ENCODE assay signal across 8 cellular contexts in genomic region chr5:116766470-116766947, GRCh38.
DNase-seq lines count a peak whose midpoint lies in the region; ATAC-seq and TF ChIP-seq lines count a peak whose summit lies in the region.

No MANE protein-coding gene starts in this region.

- ATAC-seq in GM21619 (IDR thresholded peaks at IDR 0.05; ENCODE audit: unreplicated experiment): peak; percentile 38

- H3K36me3 Mint-ChIP-seq in progenitor cell of endocrine pancreas (ENCODE audit: insufficient read depth): no peaks in the 10 kb centered on the region

- no peak overlapping the region for H3K4me3 Mint-ChIP-seq in progenitor cell of endocrine pancreas (ENCODE audit: low read depth)

- H3K9me3 Mint-ChIP-seq in progenitor cell of endocrine pancreas (ENCODE audit: low read depth): no peaks in the 10 kb centered on the region

- TF ChIP-seq CTCF in GM13976 (IDR thresholded peaks at IDR 0.05; ENCODE audit: borderline replicate concordance, control extremely low read depth, extremely low read depth, insufficient read depth, missing control alignments): no peak
- TF ChIP-seq CTCF in cardiac fibroblast (IDR thresholded peaks at IDR 0.05; ENCODE audit: low read depth, low read length): no peak
- TF ChIP-seq CTCF in progenitor cell of endocrine pancreas (IDR thresholded peaks at IDR 0.05; ENCODE audit: unreplicated experiment): no peak

- no peaks in the 10 kb centered on the region for H3K4me1 ChIP-seq in effector memory CD4-positive, alpha-beta T cell (ENCODE audit: control insufficient read depth, insufficient read depth, low read length, poor library complexity, severe bottlenecking)

- peaks cover 7% of the 10 kb centered on the region for H3K4me1 Mint-ChIP-seq in progenitor cell of endocrine pancreas (ENCODE audit: low read depth)

- no peak overlapping the region for H3K4me3 ChIP-seq in cardiac fibroblast (replicated peaks in 1 of 2; ENCODE audit: low read depth in 2 of 2, low read length in 2 of 2)
- H3K4me3 ChIP-seq in effector memory CD4-positive, alpha-beta T cell (ENCODE audit: insufficient read depth, low read depth, low read length, poor library complexity, severe bottlenecking): no peak overlapping the region

- no peak overlapping the region for H3K27ac ChIP-seq in effector memory CD4-positive, alpha-beta T cell (ENCODE audit: insufficient read depth, low read length, poor library complexity, severe bottlenecking)

- no peaks in the 10 kb centered on the region for H3K27me3 Mint-ChIP-seq in progenitor cell of endocrine pancreas

- DNase-seq in GM13976 (ENCODE audit: low spot score): peak; percentile 57
- DNase-seq in HuH-7 (ENCODE audit: low spot score): peak; percentile 21
- peak; percentile 91 to 92 for DNase-seq in cardiac fibroblast (ENCODE audit: low read depth in 2 of 2)
- peak; percentile 93 for DNase-seq in renal cortical epithelial cell (ENCODE audit: low read depth)
- no peak for DNase-seq in progenitor cell of endocrine pancreas (ENCODE audit: low spot score, unreplicated experiment)
- DNase-seq in effector memory CD4-positive, alpha-beta T cell: no peak
- DNase-seq in activated CD4-positive, CD25-positive, alpha-beta regulatory T cell (lab: John Stamatoyannopoulos, UW): no peak

- H3K36me3 ChIP-seq in effector memory CD4-positive, alpha-beta T cell (ENCODE audit: control insufficient read depth, insufficient read depth, low read length): no peaks in the 10 kb centered on the region

- in situ Hi-C loops in GM13976 (cut with MboI; ENCODE audit: low sequenced_read_pairs, unreplicated experiment): no loop called here

- H3K27ac Mint-ChIP-seq in progenitor cell of endocrine pancreas: no peak overlapping the region

- no peaks in the 10 kb centered on the region for H3K9me3 ChIP-seq in effector memory CD4-positive, alpha-beta T cell (ENCODE audit: control insufficient read depth, low read length)

- no peaks in the 10 kb centered on the region for H3K27me3 ChIP-seq in effector memory CD4-positive, alpha-beta T cell (replicated peaks; ENCODE audit: control insufficient read depth, insufficient read depth, low read length, poor library complexity, severe bottlenecking)

Comparison
In these comparisons a context has a peak if more than half of its experiments do, and no peak if none do; other contexts are left out.
1. DNase-seq: peak in GM13976 (single experiment), HuH-7 (single experiment), cardiac fibroblast (2 of 2) and renal cortical epithelial cell (single experiment); none in progenitor cell of endocrine pancreas (single experiment), effector memory CD4-positive, alpha-beta T cell (0 of 3) and activated CD4-positive, CD25-positive, alpha-beta regulatory T cell (0 of 4).